Comparison of ENCODE assay signal across 11 cellular contexts in the genomic region with DNA sequence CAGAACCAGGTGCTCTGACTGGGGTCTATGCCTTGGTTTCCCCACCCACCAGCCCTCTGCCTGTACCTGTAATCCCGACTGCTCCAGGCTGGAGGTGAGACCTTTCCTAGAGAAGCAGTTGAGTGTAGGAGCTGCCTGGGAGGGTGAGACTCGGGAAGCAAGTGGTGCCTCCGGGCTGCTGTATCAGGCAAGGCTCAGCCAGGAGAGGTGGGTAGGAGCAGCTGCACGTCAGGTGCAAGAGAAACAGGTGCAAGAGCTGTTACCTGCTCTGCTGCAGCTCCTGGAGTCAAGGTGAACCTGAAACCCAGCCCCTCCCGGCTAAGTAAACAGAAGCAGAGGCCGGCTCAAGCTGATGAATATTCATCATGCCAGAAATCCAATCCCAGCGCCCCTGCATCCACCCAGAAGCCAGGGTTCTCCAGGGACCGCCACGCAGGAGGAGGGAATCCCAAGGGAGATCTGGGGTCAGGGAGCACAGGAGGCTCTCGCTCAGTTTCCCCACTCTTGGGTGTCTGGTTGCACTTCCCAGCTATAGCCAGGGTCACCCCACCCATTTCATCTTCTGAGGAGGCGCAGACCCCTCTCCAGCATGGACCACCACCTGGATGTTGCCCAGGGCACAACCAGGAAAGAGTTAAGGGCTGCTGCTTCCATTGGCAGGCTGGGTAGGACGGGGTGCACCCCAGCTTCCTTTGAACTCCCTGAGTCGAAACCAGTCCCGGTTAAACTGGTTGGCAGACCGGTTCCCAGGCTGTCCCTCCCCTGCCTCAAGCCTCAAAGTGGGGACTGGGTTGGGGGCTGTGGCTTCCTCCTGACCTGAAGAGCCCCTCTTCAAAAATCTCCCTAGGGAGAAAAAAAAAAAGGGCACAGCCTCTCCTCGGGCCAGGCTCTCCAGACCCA. TPM values are rescaled to one million over a fixed set of nuclear protein-coding genes. Genes with fewer than 3 reads are reported as not detected.
DNase-seq lines count a peak whose midpoint lies in the region; ATAC-seq, FAIRE-seq and TF ChIP-seq lines count a peak whose summit lies in the region.
"Had no signal": no experiment of that assay in that cellular context is flagged by ENCODE, and none has a peak within 500 bp of the region (broad histone marks: within the 10 kb centered on the region; RNA-seq: fewer than 3 reads in every experiment).

A gene with protein sequence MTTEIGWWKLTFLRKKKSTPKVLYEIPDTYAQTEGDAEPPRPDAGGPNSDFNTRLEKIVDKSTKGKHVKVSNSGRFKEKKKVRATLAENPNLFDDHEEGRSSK (minus strand): TSS at position 293 of the 900 bp plus-strand sequence. CDS start 4,649 bp downstream, outside the sequence.

- WGBS in HepG2 (ENCODE audit: low lambda C conversion rate): 27% methylated on average over 12 of the region's 16 CpGs

- no peak within 1 kb of the TSS for H3K4me3 Mint-ChIP-seq in glutamatergic neuron (ENCODE audit: unreplicated experiment)

- no peak within 1 kb of the TSS for H3K27ac Mint-ChIP-seq in glutamatergic neuron (ENCODE audit: unreplicated experiment)

- POLR2A ChIA-PET in HepG2 (lab: Yijun Ruan, JAX) (interaction anchor here (0.6 to 15.1 kb wide), 8 partner anchors 9 to 91 kb away, joined by 3 to 267 read pairs (median 14); partner anchors contain the start of genes CDK5RAP3, NFE2L1, PNPO and SP2), HEK293T (lab: Yijun Ruan, JAX) (interaction anchor here (0.9 to 3.0 kb wide), 6 partner anchors 11 to 126 kb away, joined by 3 to 14 read pairs (median 4); partner anchors contain the start of genes CDK5RAP3, LRRC46, MRPL10 and PNPO)

- no peak within 1 kb of the TSS for H3K4me3 ChIP-seq in RWPE2 (ENCODE audit: severe bottlenecking)
- H3K4me3 ChIP-seq in HepG2 (replicated peaks in 1 of 3; ENCODE audit: insufficient read depth in 1 of 3, low read depth in 2 of 3, low read length in 3 of 3): peak within 1 kb of the TSS; percentile 33 to 61 (median 38)
- H3K4me3 ChIP-seq: SJSA1 had no signal

- H3K9me3 Mint-ChIP-seq in glutamatergic neuron (ENCODE audit: unreplicated experiment): peaks cover 2% of the 10 kb centered on the region

- TF ChIP-seq CTCF in C4-2B (conservative IDR thresholded peaks at IDR 0.05) (no peak), RWPE2 (IDR thresholded peaks at IDR 0.05; ENCODE audit: poor library complexity, severe bottlenecking) (no peak), HepG2 (CRISPR knock-in tag; IDR thresholded peaks at IDR 0.05) (no peak), glutamatergic neuron (IDR thresholded peaks at IDR 0.05; ENCODE audit: partially characterized antibody, unreplicated experiment) (no peak)

- peak within 1 kb of the TSS; percentile 96 for H3K27ac ChIP-seq in C4-2B
- no peak within 1 kb of the TSS for H3K27ac ChIP-seq in RWPE2 (ENCODE audit: poor library complexity, severe bottlenecking)
- no peak within 1 kb of the TSS for H3K27ac ChIP-seq in HepG2 (ENCODE audit: extremely low read length, insufficient read depth, low read length)
- H3K27ac ChIP-seq: SJSA1 had no signal

- peak within 1 kb of the TSS; percentile 81 for H3K4me2 ChIP-seq in HepG2 (ENCODE audit: low read depth, low read length)

- H3K36me3 ChIP-seq in RWPE2 (ENCODE audit: low read depth) (no peaks in the 10 kb centered on the region), HepG2 (replicated peaks in 1 of 2; ENCODE audit: control insufficient read depth in 1 of 2, insufficient read depth in 2 of 2, low read length in 2 of 2) (no peaks in the 10 kb centered on the region)
- H3K36me3 ChIP-seq: SJSA1 had no signal

- H3K9ac ChIP-seq in HepG2 (ENCODE audit: insufficient read depth, low read depth, low read length): peak within 1 kb of the TSS; percentile 25; the same call in 1 of the 2 replicates

- H3K27me3 Mint-ChIP-seq in glutamatergic neuron (ENCODE audit: unreplicated experiment): peaks cover 1% of the 10 kb centered on the region

- peaks cover 5% of the 10 kb centered on the region for H3K4me1 Mint-ChIP-seq in glutamatergic neuron (ENCODE audit: low read depth, unreplicated experiment)

- no peaks in the 10 kb centered on the region for H3K79me2 ChIP-seq in HepG2 (ENCODE audit: insufficient read depth, low read length)

- H3K4me1 ChIP-seq in RWPE2 (ENCODE audit: insufficient read depth, poor library complexity, severe bottlenecking) (peaks cover 18% of the 10 kb centered on the region), HepG2 (ENCODE audit: insufficient read depth, low read length) (peaks cover 63% of the 10 kb centered on the region)
- H3K4me1 ChIP-seq: SJSA1 had no signal

- peaks cover 9% of the 10 kb centered on the region for H3K36me3 Mint-ChIP-seq in glutamatergic neuron (ENCODE audit: unreplicated experiment)

- CTCF ChIA-PET in HepG2 (lab: Yijun Ruan, JAX; ENCODE audit: low intra/inter-chr PET ratio, low total read pairs): no interaction called here
- CTCF ChIA-PET in HEK293T (lab: Yijun Ruan, JAX): interaction anchor here (0.7 to 3.2 kb wide), 4 partner anchors 9 to 15 kb away, joined by 3 to 16 read pairs (median 8); partner anchors contain the start of gene CDK5RAP3

- TF ChIP-seq EP300 in HepG2 (IDR thresholded peaks at IDR 0.05; ENCODE audit: low read depth in 2 of 2, low read length in 2 of 2) (no peak), HepG2 (CRISPR knock-in tag; IDR thresholded peaks at IDR 0.05; ENCODE audit: borderline replicate concordance) (no peak)

- no peak for TF ChIP-seq POLR2A in HepG2 (IDR thresholded peaks at IDR 0.05; ENCODE audit: insufficient read depth in 1 of 2, low read depth in 2 of 2, low read length in 2 of 2)

- DNase-seq in NCI-H1105 (lab: John Stamatoyannopoulos, UW) (peak; percentile 94), RWPE2 (ENCODE audit: low spot score) (no peak), HepG2 (ENCODE audit: low spot score) (no peak), HEK293T (ENCODE audit: extremely low spot score) (no peak), glutamatergic neuron (no peak)
- DNase-seq: AML-193 had no signal

- no peak for TF ChIP-seq RAD21 in HepG2 (CRISPR knock-in tag; IDR thresholded peaks at IDR 0.05)

- H4K20me1 ChIP-seq in HepG2 (ENCODE audit: insufficient read depth, low read length): no peaks in the 10 kb centered on the region

- FAIRE-seq in HepG2 (lab: Jason Lieb, UNC): no peak

- H3K9me3 ChIP-seq in RWPE2 (ENCODE audit: severe bottlenecking): no peaks in the 10 kb centered on the region
- H3K9me3 ChIP-seq in HepG2 (ENCODE audit: low read length): no peaks in the 10 kb centered on the region
- H3K9me3 ChIP-seq: SJSA1 had no signal

- ATAC-seq in RWPE2 (ENCODE audit: low read depth): peak; percentile 65
- peak; percentile 53 for ATAC-seq in HepG2
- no peak for ATAC-seq in HG03469 (IDR thresholded peaks at IDR 0.05; ENCODE audit: unreplicated experiment)
- ATAC-seq in HG03520 (IDR thresholded peaks at IDR 0.05; ENCODE audit: unreplicated experiment): no peak

- BruUV-seq in HepG2 (replicated peaks; lab: Mats Ljungman, UMichigan): no TSS peak

- in situ Hi-C loops in HepG2 (cut with HindIII; ENCODE audit: extremely low pct_ligation_motif_present, low pct_unique_long_range_greater_than_20kb): no loop called here

- intact Hi-C loops in HepG2 (cut with micrococcal nuclease; ENCODE audit: unreplicated experiment): loop anchor here (2.0 kb wide), 1 partner anchor 13 kb away; the partner anchor contains the start of gene CDK5RAP3

- H2AFZ ChIP-seq in HepG2 (ENCODE audit: low read length): no peak within 1 kb of the TSS

- H3K27me3 ChIP-seq in RWPE2 (ENCODE audit: insufficient read depth, poor library complexity, severe bottlenecking): no peaks in the 10 kb centered on the region
- peaks cover 0 to 2% of the 10 kb centered on the region in 2 experiments; a peak in 4 of 5 replicates for H3K27me3 ChIP-seq in HepG2 (ENCODE audit: control insufficient read depth in 1 of 2, insufficient read depth in 2 of 2, low read length in 2 of 2)
- H3K27me3 ChIP-seq: SJSA1 had no signal

TF ChIP-seq in HepG2, 621 proteins besides CTCF, POLR2A, EP300 and RAD21 (continues in another document):
- TF ChIP-seq NFYB (CRISPR knock-in tag; IDR thresholded peaks at IDR 0.05) (0 out of 2 replicates have a peak, but pooled peaks have one; percentile 13), ZNF263 (CRISPR knock-in tag; IDR thresholded peaks at IDR 0.05) (peak; percentile 1; the same call in 1 of the 2 replicates)

TF ChIP-seq in HEK293T, 16 proteins besides CTCF, POLR2A, EP300 and RAD21:
- TF ChIP-seq TARDBP (IDR thresholded peaks at IDR 0.05): no peak
- TF ChIP-seq ELF4 (IDR thresholded peaks at IDR 0.05): no peak

RNA-seq across cellular contexts. Expression of the gene that starts here (rescaled TPM):
- total RNA-seq in HepG2 (2016; rRNA removed; fragmentation: Illumina TruSeq; extraction: Trizol) (2.0 and 2.4 TPM in 2 replicates), glutamatergic neuron (ENCODE audit: unreplicated experiment) (not detected)
- total RNA-seq in HepG2 (2016; cell fraction: cytosol; rRNA removed; fragmentation: Illumina TruSeq; extraction: Trizol; ENCODE audit: low read depth): 0.40 and 0.62 TPM in 2 replicates
- 1.9 and 2.5 TPM in 2 replicates for total RNA-seq in HepG2 (2016; cell fraction: insoluble cytoplasmic fraction; rRNA removed; fragmentation: Illumina TruSeq; extraction: Trizol)
- 0.93 and 1.0 TPM in 2 replicates for total RNA-seq in HepG2 (2016; cell fraction: membrane; rRNA removed; fragmentation: Illumina TruSeq; extraction: Trizol)
- total RNA-seq in HepG2 (2016; cell fraction: nucleus; rRNA removed; fragmentation: Illumina TruSeq; extraction: Trizol): 0.65 and 0.88 TPM in 2 replicates
- polyA plus RNA-seq in HepG2 (2011; rRNA removed): 0.44 and 0.47 TPM in 2 replicates
- polyA plus RNA-seq in HepG2 (2011; cell fraction: cytosol; rRNA removed): 0.64 and 0.77 TPM in 2 replicates
- polyA plus RNA-seq in HepG2 (2011; cell fraction: nucleus; rRNA removed): 0.37 and 0.81 TPM in 2 replicates
- polyA plus RNA-seq in HepG2 (2012): 0.49 and 0.95 TPM in 2 replicates
- 0.11 and 0.28 TPM in 2 replicates for polyA plus RNA-seq in HepG2 (2016; cell fraction: cytosol; fragmentation: Illumina TruSeq; extraction: Trizol; ENCODE audit: low read depth)
- 2.2 TPM in 2 replicates for polyA plus RNA-seq in HepG2 (2016; cell fraction: insoluble cytoplasmic fraction; fragmentation: Illumina TruSeq; extraction: Trizol; ENCODE audit: low read depth)
- polyA plus RNA-seq in HepG2 (2016; cell fraction: membrane; fragmentation: Illumina TruSeq; extraction: Trizol; ENCODE audit: low read depth): 0.43 and 0.52 TPM in 2 replicates
- polyA plus RNA-seq in HepG2 (2016; cell fraction: nucleus; fragmentation: Illumina TruSeq; extraction: Trizol; ENCODE audit: insufficient read depth, low read depth): 1.1 and 1.2 TPM in 2 replicates
- 1.4 TPM in 1 of 2 replicates, not detected in the other for polyA minus RNA-seq in HepG2 (2011; rRNA and poly(A)+ RNA removed; ENCODE audit: low replicate concordance)
- polyA minus RNA-seq in HepG2 (2011; cell fraction: cytosol; rRNA and poly(A)+ RNA removed): 0.40 and 0.44 TPM in 2 replicates
- polyA minus RNA-seq in HepG2 (2011; cell fraction: nucleus; rRNA and poly(A)+ RNA removed): 0.62 TPM in 1 of 2 replicates, not detected in the other
- total RNA-seq: LHCN-M2, SJSA1 had no signal

Comparison
In these comparisons a context has a peak if more than half of its experiments do, and no peak if none do; other contexts are left out.
1. ATAC-seq: peak in RWPE2 (single experiment) and HepG2 (single experiment); none in HG03469 (single experiment) and HG03520 (single experiment).